Comparison of ENCODE assay signal across 18 cellular contexts in the genomic region with DNA sequence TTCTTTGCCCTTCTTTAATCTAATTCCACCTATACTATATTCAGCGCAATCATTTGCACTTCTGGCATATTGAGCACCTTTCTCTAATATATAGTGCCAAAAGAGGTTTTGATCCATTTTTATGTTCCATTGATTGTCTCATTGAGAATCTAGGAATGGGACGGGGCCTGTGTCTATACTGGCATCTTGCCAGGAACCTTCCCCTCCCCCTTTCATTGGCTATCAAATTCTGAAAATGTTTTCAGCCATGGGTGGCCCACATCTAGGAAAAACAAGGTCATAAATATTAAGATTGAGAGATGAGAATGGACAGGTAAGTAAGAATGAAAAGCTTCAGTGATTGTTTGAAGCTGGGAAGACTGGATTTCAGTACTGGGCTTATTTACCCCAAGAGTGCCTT.
"Had no signal": no experiment of that assay in that cellular context is flagged by ENCODE, and none has a peak within 500 bp of the region (broad histone marks: within the 10 kb centered on the region; RNA-seq: fewer than 3 reads in every experiment).

No MANE protein-coding gene starts in this region.

- H3K79me2 ChIP-seq: hepatocyte had no signal

- H3K9me3 ChIP-seq: transverse colon had no signal

- H3K36me3 ChIP-seq: brain microvascular endothelial cell, transverse colon had no signal

- H3K27ac ChIP-seq: brain microvascular endothelial cell, hepatocyte, SK-N-MC, transverse colon had no signal

- H3K4me3 Mint-ChIP-seq: activated CD8-positive, alpha-beta memory T cell treated with anti-CD3 and anti-CD28 coated beads, Interleukin-2, amount 10 ng/mL, durations not matched to agents 7 days and 5 days; activated naive CD8-positive, alpha-beta T cell; activated T-cell treated with anti-CD3 and anti-CD28 coated beads, Interleukin-2, amount 50 U/mL, for 4 hours; endodermal cell; natural killer cell treated with Interleukin-12 subunit alpha and Interleukin-12 subunit beta and Interleukin-15 and Interleukin-18, amount 100 ng/mL, for 72 hours; stimulated activated naive B cell treated with anti-CD40 and anti-IgM and Interleukin-4, amounts not matched to agents 10 μg/mL and 1 μg/mL and 100 μg/mL, for 72 hours had no signal

- H3K4me3 ChIP-seq: dorsolateral prefrontal cortex, hepatocyte, SK-N-MC, transverse colon had no signal

- H2AFZ ChIP-seq: hepatocyte had no signal

- ATAC-seq: activated CD8-positive, alpha-beta memory T cell treated with anti-CD3 and anti-CD28 coated beads, Interleukin-2, amount 10 ng/mL, durations not matched to agents 7 days and 5 days; activated T-cell treated with anti-CD3 and anti-CD28 coated beads, Interleukin-2, amount 50 U/mL, for 4 hours; left ventricle myocardium superior; natural killer cell treated with Interleukin-12 subunit alpha and Interleukin-12 subunit beta and Interleukin-15 and Interleukin-18, amount 100 ng/mL, for 72 hours; stimulated activated naive B cell treated with anti-CD40 and anti-IgM and Interleukin-4, amounts not matched to agents 10 μg/mL and 1 μg/mL and 100 μg/mL, for 72 hours had no signal

- H3K9me3 Mint-ChIP-seq: endodermal cell; natural killer cell treated with Interleukin-12 subunit alpha and Interleukin-12 subunit beta and Interleukin-15 and Interleukin-18, amount 100 ng/mL, for 72 hours had no signal

- H3K27me3 Mint-ChIP-seq: activated CD8-positive, alpha-beta memory T cell treated with anti-CD3 and anti-CD28 coated beads, Interleukin-2, amount 10 ng/mL, durations not matched to agents 7 days and 5 days; activated naive CD8-positive, alpha-beta T cell; natural killer cell treated with Interleukin-12 subunit alpha and Interleukin-12 subunit beta and Interleukin-15 and Interleukin-18, amount 100 ng/mL, for 72 hours; stimulated activated naive B cell treated with anti-CD40 and anti-IgM and Interleukin-4, amounts not matched to agents 10 μg/mL and 1 μg/mL and 100 μg/mL, for 72 hours had no signal

- H3K4me2 ChIP-seq: hepatocyte had no signal

- H3K27me3 ChIP-seq: brain microvascular endothelial cell, dorsolateral prefrontal cortex, hepatocyte, transverse colon had no signal

- H3K27ac Mint-ChIP-seq: activated CD8-positive, alpha-beta memory T cell treated with anti-CD3 and anti-CD28 coated beads, Interleukin-2, amount 10 ng/mL, durations not matched to agents 7 days and 5 days; activated naive CD8-positive, alpha-beta T cell; natural killer cell treated with Interleukin-12 subunit alpha and Interleukin-12 subunit beta and Interleukin-15 and Interleukin-18, amount 100 ng/mL, for 72 hours; stimulated activated naive B cell treated with anti-CD40 and anti-IgM and Interleukin-4, amounts not matched to agents 10 μg/mL and 1 μg/mL and 100 μg/mL, for 72 hours had no signal

- DNase-seq: activated CD4-positive, alpha-beta T cell treated with anti-CD3 and anti-CD28 coated beads, Interleukin-2, amount 50 U/mL, for 48 hours; activated CD4-positive, CD25-positive, alpha-beta regulatory T cell treated with anti-CD3 and anti-CD28 coated beads, Interleukin-2, amount 50 U/mL, for 72 hours; activated CD8-positive, alpha-beta memory T cell treated with anti-CD3 and anti-CD28 coated beads, Interleukin-2, amount 10 ng/mL, durations not matched to agents 7 days and 5 days; activated gamma-delta T cell treated with Interleukin-2 at 50 U/mL for 16 hours; activated T-cell treated with anti-CD3 and anti-CD28 coated beads, Interleukin-2, amount 50 U/mL, for 4 hours; amniotic stem cell; brain microvascular endothelial cell; dorsolateral prefrontal cortex; endodermal cell; erythroblast; left ventricle myocardium superior; stimulated activated naive B cell treated with anti-CD40 and anti-IgM and Interleukin-4, amounts not matched to agents 10 μg/mL and 1 μg/mL and 100 μg/mL, for 72 hours; T1000; transverse colon had no signal
